ENCODE assay signal across 17 cellular contexts in the genomic region with DNA sequence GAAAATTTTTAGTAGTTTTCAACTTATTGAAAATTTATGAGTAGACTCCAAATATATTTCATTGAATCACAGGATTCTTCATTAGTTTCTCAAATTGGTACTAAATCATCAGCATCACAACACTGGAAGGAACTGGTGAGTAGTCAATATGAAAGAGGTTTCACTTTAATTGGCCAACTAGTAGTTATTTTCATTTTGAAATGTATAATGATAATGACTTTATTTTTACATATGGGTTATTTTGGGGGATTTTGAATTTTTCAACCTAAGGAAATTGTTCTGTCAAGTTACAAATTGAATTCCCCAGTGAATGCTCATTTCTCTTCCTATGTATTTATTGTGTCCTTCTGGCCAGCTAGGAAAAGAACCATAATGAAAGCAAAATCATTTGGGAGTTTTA.
DNase-seq lines count a peak whose midpoint lies in the region; ATAC-seq, FAIRE-seq and TF ChIP-seq lines count a peak whose summit lies in the region.
"Had no signal": no experiment of that assay in that cellular context is flagged by ENCODE, and none has a peak within 500 bp of the region (broad histone marks: within the 10 kb centered on the region; RNA-seq: fewer than 3 reads in every experiment).

No MANE protein-coding gene starts in this region.

- peak overlapping the region; percentile 55 for H3K9ac ChIP-seq in OCI-LY3 (ENCODE audit: low read length)
- H3K9ac ChIP-seq: BLaER1 had no signal

- peaks cover 28% of the 10 kb centered on the region for H3K4me1 Mint-ChIP-seq in memory B cell
- peaks cover 49% of the 10 kb centered on the region for H3K4me1 Mint-ChIP-seq in stimulated activated memory B cell treated with anti-CD40 and anti-IgM and Interleukin-4, amounts not matched to agents 10 μg/mL and 1 μg/mL and 100 μg/mL, for 72 hours

- H3K27me3 Mint-ChIP-seq in memory B cell: no peaks in the 10 kb centered on the region
- no peaks in the 10 kb centered on the region for H3K27me3 Mint-ChIP-seq in stimulated activated memory B cell treated with anti-CD40 and anti-IgM and Interleukin-4, amounts not matched to agents 10 μg/mL and 1 μg/mL and 100 μg/mL, for 72 hours

- H3K27ac Mint-ChIP-seq in memory B cell: peak overlapping the region; percentile 99
- peak overlapping the region; percentile 90 for H3K27ac Mint-ChIP-seq in stimulated activated memory B cell treated with anti-CD40 and anti-IgM and Interleukin-4, amounts not matched to agents 10 μg/mL and 1 μg/mL and 100 μg/mL, for 72 hours

- H3K79me2 ChIP-seq in OCI-LY3 (ENCODE audit: low read length) (no peaks in the 10 kb centered on the region), OCI-LY7 (ENCODE audit: insufficient read depth, low read depth, low read length) (no peaks in the 10 kb centered on the region)

- H3K4me3 Mint-ChIP-seq in memory B cell: no peak overlapping the region
- H3K4me3 Mint-ChIP-seq in stimulated activated memory B cell treated with anti-CD40 and anti-IgM and Interleukin-4, amounts not matched to agents 10 μg/mL and 1 μg/mL and 100 μg/mL, for 72 hours: no peak overlapping the region

- CTCF ChIA-PET in OCI-LY7 (lab: Charles Lee; ENCODE audit: unreplicated experiment): no interaction called here

- intact Hi-C loops in OCI-LY7 (cut with micrococcal nuclease; ENCODE audit: unreplicated experiment): no loop called here

- no peaks in the 10 kb centered on the region for H3K9me3 ChIP-seq in OCI-LY3 (ENCODE audit: insufficient read depth, low read length)
- no peaks in the 10 kb centered on the region for H3K9me3 ChIP-seq in OCI-LY7 (ENCODE audit: low read length)
- H3K9me3 ChIP-seq: BLaER1, Caco-2 had no signal

- H3K27ac ChIP-seq in OCI-LY3 (ENCODE audit: low read length) (peak overlapping the region; percentile 94), OCI-LY7 (ENCODE audit: low read depth, low read length, poor library complexity, severe bottlenecking) (no peak overlapping the region)
- H3K27ac ChIP-seq: BLaER1 had no signal

- no peaks in the 10 kb centered on the region for H3K36me3 ChIP-seq in OCI-LY3 (replicated peaks; ENCODE audit: low read depth, low read length)
- H3K36me3 ChIP-seq in OCI-LY7 (ENCODE audit: insufficient read depth, low read length): no peaks in the 10 kb centered on the region
- H3K36me3 ChIP-seq: BLaER1 had no signal

- no peak for TF ChIP-seq POLR2A in GM12891 (IDR thresholded peaks at IDR 0.05; ENCODE audit: low read depth, low read length)

- H3K4me3 ChIP-seq in OCI-LY3 (ENCODE audit: low read length): peak overlapping the region; percentile 37
- no peak overlapping the region for H3K4me3 ChIP-seq in OCI-LY7 (ENCODE audit: low read depth, low read length, poor library complexity, severe bottlenecking)
- H3K4me3 ChIP-seq: BLaER1 had no signal

- no TSS peak for BruUV-seq in OCI-LY7 (replicated peaks; lab: Mats Ljungman, UMichigan)

- ATAC-seq in memory B cell (ENCODE audit: low read depth): no peak
- ATAC-seq in stimulated activated memory B cell treated with anti-CD40 and anti-IgM and Interleukin-4, amounts not matched to agents 10 μg/mL and 1 μg/mL and 100 μg/mL, for 72 hours: no peak
- ATAC-seq: HCT116, Panc1, SK-N-SH treated with all-trans-retinoic acid at 6 μM for 48 hours had no signal

- POLR2A ChIA-PET in OCI-LY7 (lab: Charles Lee): interaction anchor here (1.1 to 2.9 kb wide), 2 partner anchors 36 to 80 kb away, joined by 3 to 8 read pairs; no protein-coding TSS in a partner anchor

- peaks cover 79% of the 10 kb centered on the region for H3K4me1 ChIP-seq in OCI-LY3 (ENCODE audit: low read length)
- H3K4me1 ChIP-seq in OCI-LY7 (ENCODE audit: insufficient read depth, low read length, poor library complexity, severe bottlenecking): peaks cover 43% of the 10 kb centered on the region
- H3K4me1 ChIP-seq: Caco-2 had no signal

- FAIRE-seq in GM12891 (lab: Jason Lieb, UNC): no peak

- no peaks in the 10 kb centered on the region for H3K36me3 Mint-ChIP-seq in memory B cell
- no peaks in the 10 kb centered on the region for H3K36me3 Mint-ChIP-seq in stimulated activated memory B cell treated with anti-CD40 and anti-IgM and Interleukin-4, amounts not matched to agents 10 μg/mL and 1 μg/mL and 100 μg/mL, for 72 hours

- no peaks in the 10 kb centered on the region for H3K9me3 Mint-ChIP-seq in memory B cell
- H3K9me3 Mint-ChIP-seq in stimulated activated memory B cell treated with anti-CD40 and anti-IgM and Interleukin-4, amounts not matched to agents 10 μg/mL and 1 μg/mL and 100 μg/mL, for 72 hours: no peaks in the 10 kb centered on the region

- no peak overlapping the region for H2AFZ ChIP-seq in OCI-LY3 (ENCODE audit: low read depth, low read length)
- H2AFZ ChIP-seq in OCI-LY7 (ENCODE audit: low read length): no peak overlapping the region

- H3K9me2 ChIP-seq in OCI-LY7 (ENCODE audit: insufficient read depth, low read length): no peaks in the 10 kb centered on the region

- no peaks in the 10 kb centered on the region for H3K27me3 ChIP-seq in OCI-LY3 (ENCODE audit: low read depth, low read length)
- H3K27me3 ChIP-seq: BLaER1 had no signal

- H3K4me2 ChIP-seq in OCI-LY3 (ENCODE audit: low read length) (peak overlapping the region; percentile 89), OCI-LY7 (ENCODE audit: low read length) (no peak overlapping the region)
- H3K4me2 ChIP-seq: BLaER1 had no signal

- DNase-seq in GM12891 (ENCODE audit: insufficient read length, low spot score) (no peak), memory B cell (ENCODE audit: low spot score in 2 of 2) (no peak), SIG-M5 (lab: John Stamatoyannopoulos, UW) (no peak), NCI-H1105 (lab: John Stamatoyannopoulos, UW) (no peak), OCI-LY7 (ENCODE audit: low spot score) (no peak)
- DNase-seq: Caco-2; KBM-7; NCI-H146; NCI-H2227 treated with DMSO at 0.1 percent for 48 hours; NCI-H526; NK-92 treated with Interleukin-12 subunit alpha and Interleukin-12 subunit beta, amount 100 ng/mL, for 24 hours had no signal

- TF ChIP-seq CTCF in OCI-LY3 (IDR thresholded peaks at IDR 0.05; ENCODE audit: low read depth, low read length) (no peak), OCI-LY7 (conservative IDR thresholded peaks at IDR 0.05; ENCODE audit: low read length) (no peak)

- H4K20me1 ChIP-seq in OCI-LY3 (ENCODE audit: insufficient read depth, low read length): no peaks in the 10 kb centered on the region
- no peaks in the 10 kb centered on the region for H4K20me1 ChIP-seq in OCI-LY7 (ENCODE audit: insufficient read depth, low read length)
- H4K20me1 ChIP-seq: BLaER1 had no signal

TF ChIP-seq in GM12891, 5 proteins besides CTCF, POLR2A, EP300 and RAD21:
- TF ChIP-seq SPI1 (IDR thresholded peaks at IDR 0.05; ENCODE audit: low read depth, low read length) (peak; percentile 35; the same call in 1 of the 2 replicates), PAX5 (IDR thresholded peaks at IDR 0.05; ENCODE audit: insufficient read depth, low read length, severe bottlenecking) (no peak)
TF ChIP-seq in GM12891: peak in this region for 1.
